In genomic region chr12:12266389-12266872, GRCh38 we compare ENCODE assay signal across 1 cellular context.
TF ChIP-seq lines count a peak whose summit lies in the region.

No MANE protein-coding gene starts in this region.

TF ChIP-seq in H1, 55 proteins besides CTCF, POLR2A, EP300 and RAD21 (continued from another document):
- TF ChIP-seq MAFK (IDR thresholded peaks at IDR 0.05; ENCODE audit: low read depth, low read length) (no peak), SIRT6 (IDR thresholded peaks at IDR 0.05; ENCODE audit: low read length) (no peak), SIX5 (IDR thresholded peaks at IDR 0.05; ENCODE audit: low read depth, low read length) (no peak), ATF3 (IDR thresholded peaks at IDR 0.05; ENCODE audit: insufficient read depth, low read depth, low read length) (no peak), HDAC6 (IDR thresholded peaks at IDR 0.05; ENCODE audit: low read depth, low read length) (no peak), JUN (IDR thresholded peaks at IDR 0.05; ENCODE audit: low read depth, low read length) (no peak), GABPA (IDR thresholded peaks at IDR 0.05; ENCODE audit: borderline replicate concordance, insufficient read depth, low read length) (no peak), ZNF274 (IDR thresholded peaks at IDR 0.05; ENCODE audit: borderline replicate concordance, extremely low read depth, low read length) (no peak)
